ENCODE assay signal across 32 cellular contexts in the genomic region with DNA sequence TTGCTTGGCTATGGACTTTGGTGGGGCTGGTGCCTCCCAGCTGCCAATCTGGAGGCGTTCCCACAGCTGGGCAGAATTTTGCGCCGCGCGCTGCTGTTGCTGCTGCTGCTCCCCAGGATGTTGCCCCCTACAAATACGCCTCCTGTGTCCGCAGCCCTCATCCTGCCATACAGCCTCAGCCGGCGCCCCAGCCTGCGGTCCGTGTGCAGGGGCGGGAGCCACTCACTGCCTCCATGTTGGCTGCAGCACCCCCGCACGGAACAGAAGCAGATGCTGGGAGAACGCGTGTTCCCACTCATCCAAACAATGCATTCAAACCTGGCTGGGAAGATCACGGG.
"Had no signal": no experiment of that assay in that cellular context is flagged by ENCODE, and none has a peak within 500 bp of the region (broad histone marks: within the 10 kb centered on the region; RNA-seq: fewer than 3 reads in every experiment).

No MANE protein-coding gene starts in this region.

- ATAC-seq: natural killer cell; psoas muscle; right cardiac atrium; right lobe of liver; stimulated activated memory B cell treated with anti-CD40 and anti-IgM and Interleukin-4, amounts not matched to agents 10 μg/mL and 1 μg/mL and 100 μg/mL, for 72 hours; stimulated activated naive CD8-positive, alpha-beta T cell treated with anti-CD3 and anti-CD28 coated beads, Interleukin-15, amount 100 ng/mL, for 72 hours; stimulated activated naive CD8-positive, alpha-beta T cell treated with anti-CD3 and anti-CD28 coated beads, Interleukin-15, Interleukin-2, amounts not matched to agents 100 U/mL and 50 U/mL, for 24 hours; upper lobe of right lung had no signal

- H2AFZ ChIP-seq: neural progenitor cell, parathyroid adenoma had no signal

- H3K27ac ChIP-seq: neural progenitor cell, neutrophil, ovary, parathyroid adenoma, psoas muscle, right lobe of liver, skin epidermis, spleen, suprapubic skin, thoracic aorta, thyroid gland, tibial nerve, upper lobe of right lung had no signal

- DNase-seq: naive B cell; natural killer cell; occipital lobe; psoas muscle; right lobe of liver; spleen; stimulated activated CD4-positive, alpha-beta T cell treated with anti-CD3 and anti-CD28 coated beads, Interleukin-12 subunit alpha, Interleukin-12 subunit beta, amount 100 ng/mL, for 4 hours; stimulated activated CD4-positive, alpha-beta T cell treated with anti-CD3 and anti-CD28 coated beads, Interleukin-1b, Interleukin-23, amount 100 ng/mL, for 48 hours; stimulated activated CD4-positive, alpha-beta T cell treated with anti-CD3 and anti-CD28 coated beads, Interleukin-4, amount 100 ng/mL, for 1 hour; stimulated activated CD4-positive, alpha-beta T cell treated with anti-CD3 and anti-CD28 coated beads, Interleukin-4, amount 100 ng/mL, for 4 hours; stimulated activated CD8-positive, alpha-beta memory T cell treated with anti-CD3 and anti-CD28 coated beads, Interleukin-4, amount 100 ng/mL, for 48 hours; stimulated activated naive CD4-positive, alpha-beta T cell; stimulated activated naive CD8-positive, alpha-beta T cell treated with anti-CD3 and anti-CD28 coated beads, Interleukin-15, amount 100 ng/mL, for 72 hours; stimulated activated naive CD8-positive, alpha-beta T cell treated with anti-CD3 and anti-CD28 coated beads, Interleukin-15, Interleukin-2, amounts not matched to agents 100 U/mL and 50 U/mL, for 24 hours; substantia nigra; thyroid gland; upper lobe of right lung; uterus had no signal

- H3K36me3 Mint-ChIP-seq: naive B cell; natural killer cell; neural progenitor cell; stimulated activated memory B cell treated with anti-CD40 and anti-IgM and Interleukin-4, amounts not matched to agents 10 μg/mL and 1 μg/mL and 100 μg/mL, for 72 hours; type B pancreatic cell had no signal

- H3K4me3 ChIP-seq: neural progenitor cell, ovary, psoas muscle, right lobe of liver, skin epidermis, smooth muscle cell, spleen, suprapubic skin, thoracic aorta, thyroid gland, tibial nerve, upper lobe of right lung, uterus had no signal

- H3K4me1 ChIP-seq: parathyroid adenoma, psoas muscle, right lobe of liver, spleen, suprapubic skin, thyroid gland, tibial nerve, upper lobe of right lung had no signal

- H3K9me3 Mint-ChIP-seq: natural killer cell; stimulated activated naive CD8-positive, alpha-beta T cell treated with anti-CD3 and anti-CD28 coated beads, Interleukin-15, amount 100 ng/mL, for 72 hours had no signal

- H3K27me3 ChIP-seq: neural progenitor cell, neutrophil, ovary, right lobe of liver, suprapubic skin, thyroid gland, tibial nerve, upper lobe of right lung, uterus had no signal

- H3K9me3 ChIP-seq: neutrophil, ovary, psoas muscle, right lobe of liver, suprapubic skin, thoracic aorta, thyroid gland, tibial nerve, upper lobe of right lung, uterus had no signal

- H3K36me3 ChIP-seq: neural progenitor cell, neutrophil, ovary, right lobe of liver, spleen, suprapubic skin, thoracic aorta, thyroid gland, tibial nerve, upper lobe of right lung, uterus had no signal

- H3K9ac ChIP-seq: neural progenitor cell, parathyroid adenoma had no signal

- H3K27me3 Mint-ChIP-seq: type B pancreatic cell had no signal

- H3K27ac Mint-ChIP-seq: naive B cell; natural killer cell; nephron; neural progenitor cell; progenitor cell of endocrine pancreas; stimulated activated memory B cell treated with anti-CD40 and anti-IgM and Interleukin-4, amounts not matched to agents 10 μg/mL and 1 μg/mL and 100 μg/mL, for 72 hours; stimulated activated naive CD8-positive, alpha-beta T cell treated with anti-CD3 and anti-CD28 coated beads, Interleukin-15, amount 100 ng/mL, for 72 hours; type B pancreatic cell had no signal

- H3K79me2 ChIP-seq: parathyroid adenoma had no signal

- H3K4me3 Mint-ChIP-seq: naive B cell; natural killer cell; nephron; neural progenitor cell; stimulated activated memory B cell treated with anti-CD40 and anti-IgM and Interleukin-4, amounts not matched to agents 10 μg/mL and 1 μg/mL and 100 μg/mL, for 72 hours; stimulated activated naive CD8-positive, alpha-beta T cell treated with anti-CD3 and anti-CD28 coated beads, Interleukin-15, amount 100 ng/mL, for 72 hours; type B pancreatic cell had no signal

- H3K4me2 ChIP-seq: neural progenitor cell, smooth muscle cell had no signal

- H3K4me1 Mint-ChIP-seq: naive B cell; natural killer cell; stimulated activated memory B cell treated with anti-CD40 and anti-IgM and Interleukin-4, amounts not matched to agents 10 μg/mL and 1 μg/mL and 100 μg/mL, for 72 hours; stimulated activated naive CD8-positive, alpha-beta T cell treated with anti-CD3 and anti-CD28 coated beads, Interleukin-15, amount 100 ng/mL, for 72 hours had no signal
